In the genomic region with DNA sequence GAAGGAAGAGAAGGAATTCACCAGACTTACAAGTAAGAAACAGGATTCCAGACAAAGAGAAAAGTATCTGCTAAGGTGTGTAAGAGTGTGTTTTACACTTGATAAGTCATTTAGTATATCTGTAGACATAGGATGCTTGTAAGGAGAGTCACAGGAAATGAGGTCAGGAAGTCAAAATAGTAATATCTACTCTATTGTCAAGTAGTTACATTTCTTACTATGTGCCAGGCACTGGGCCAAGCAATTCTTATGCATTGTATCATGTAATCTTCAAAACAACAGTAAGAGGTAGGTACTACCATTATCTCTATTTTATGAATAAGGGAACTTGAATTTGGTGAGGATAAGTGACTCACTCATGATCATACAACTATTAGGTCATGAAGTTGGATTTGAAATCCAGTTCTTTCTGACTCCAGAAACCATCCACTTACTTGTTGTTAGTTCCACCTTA, we compare ENCODE assay signal across 16 cellular contexts.
A peak's percentile ranks its signal among the peaks of the same experiment; 100 is the strongest.
DNase-seq lines count a peak whose midpoint lies in the region; ATAC-seq and TF ChIP-seq lines count a peak whose summit lies in the region.
"Had no signal": no experiment of that assay in that cellular context is flagged by ENCODE, and none has a peak within 500 bp of the region (broad histone marks: within the 10 kb centered on the region; RNA-seq: fewer than 3 reads in every experiment).

No MANE protein-coding gene starts in this region.

- H3K36me3 ChIP-seq in PC-9 (ENCODE audit: low read depth), result no peaks in the 10 kb centered on the region
- no peaks in the 10 kb centered on the region for H3K36me3 ChIP-seq in H7 (replicated peaks; ENCODE audit: control insufficient read depth, insufficient read depth, low read length)

- TF ChIP-seq CTCF in PC-9 (conservative IDR thresholded peaks at IDR 0.05), result no peak

- H3K79me2 ChIP-seq in PC-9 (ENCODE audit: low read depth), result no peaks in the 10 kb centered on the region

- H3K9me3 Mint-ChIP-seq in activated naive CD4-positive, alpha-beta T cell treated with anti-CD3 and anti-CD28 coated beads for 36 hours, result no peaks in the 10 kb centered on the region
- H3K9me3 Mint-ChIP-seq in stimulated activated effector memory CD8-positive, alpha-beta T cell treated with anti-CD3 and anti-CD28 coated beads, Interleukin-12 subunit alpha, Interleukin-12 subunit beta, amount 100 ng/mL, for 72 hours, result no peaks in the 10 kb centered on the region
- H3K9me3 Mint-ChIP-seq: activated T-helper 2 cell treated with anti-CD3 and anti-CD28 coated beads, Interferon-gamma antibody, Interleukin-2, Interleukin-4, amounts not matched to agents 10 μg/mL and 5 μg/mL and 100 μg/mL, durations not matched to agents 14 hours and 24 hours and 36 hours had no signal

- peak; percentile 43 for DNase-seq in activated naive CD4-positive, alpha-beta T cell treated with anti-CD3 and anti-CD28 coated beads for 36 hours
- no peak for DNase-seq in activated naive CD4-positive, alpha-beta T cell treated with anti-CD3 and anti-CD28 coated beads, Interleukin-2, amount 50 U/mL, for 16 hours
- DNase-seq in PC-9 (peak; percentile 22 to 83), dermis blood vessel endothelial cell (peak; percentile 95), H7 (no peak)
- no peak for DNase-seq in stimulated activated effector memory CD8-positive, alpha-beta T cell treated with anti-CD3 and anti-CD28 coated beads, Interleukin-12 subunit alpha, Interleukin-12 subunit beta, amount 100 ng/mL, for 72 hours (ENCODE audit: low spot score in 2 of 2)
- DNase-seq: activated CD4-positive, alpha-beta T cell treated with anti-CD3 and anti-CD28 coated beads for 4 hours; DND-41; NCI-H1436 treated with DMSO at 0.1 percent for 48 hours; NCI-H526 treated with DMSO at 0.1 percent for 48 hours; stimulated activated CD4-positive, alpha-beta T cell treated with anti-CD3 and anti-CD28 coated beads, Interleukin-12 subunit alpha, Interleukin-12 subunit beta, amount 100 ng/mL, for 4 hours; trophoblast cell had no signal

- peaks cover 10% of the 10 kb centered on the region for H3K9me3 ChIP-seq in PC-9 (ENCODE audit: insufficient read depth, low read depth)

- H2AFZ ChIP-seq in PC-9, result no peak overlapping the region

- no peak overlapping the region for H3K4me3 Mint-ChIP-seq in activated naive CD4-positive, alpha-beta T cell treated with anti-CD3 and anti-CD28 coated beads for 36 hours
- H3K4me3 Mint-ChIP-seq in stimulated activated effector memory CD8-positive, alpha-beta T cell treated with anti-CD3 and anti-CD28 coated beads, Interleukin-12 subunit alpha, Interleukin-12 subunit beta, amount 100 ng/mL, for 72 hours, result no peak overlapping the region

- peaks cover 59% of the 10 kb centered on the region for H3K4me1 ChIP-seq in PC-9 (replicated peaks; ENCODE audit: insufficient read depth)

- no peak overlapping the region for H3K27ac Mint-ChIP-seq in activated naive CD4-positive, alpha-beta T cell treated with anti-CD3 and anti-CD28 coated beads for 36 hours
- no peak overlapping the region for H3K27ac Mint-ChIP-seq in stimulated activated effector memory CD8-positive, alpha-beta T cell treated with anti-CD3 and anti-CD28 coated beads, Interleukin-12 subunit alpha, Interleukin-12 subunit beta, amount 100 ng/mL, for 72 hours
- H3K27ac Mint-ChIP-seq: activated T-helper 2 cell treated with anti-CD3 and anti-CD28 coated beads, Interferon-gamma antibody, Interleukin-2, Interleukin-4, amounts not matched to agents 10 μg/mL and 5 μg/mL and 100 μg/mL, durations not matched to agents 14 hours and 24 hours and 36 hours had no signal

- H3K4me2 ChIP-seq in PC-9, result 0 out of 2 replicates have a peak overlapping the region, but pooled peaks have one; percentile 2

- peak; percentile 60 for ATAC-seq in stimulated activated effector memory CD8-positive, alpha-beta T cell treated with anti-CD3 and anti-CD28 coated beads, Interleukin-12 subunit alpha, Interleukin-12 subunit beta, amount 100 ng/mL, for 72 hours
- ATAC-seq in GM19023 (IDR thresholded peaks at IDR 0.05; ENCODE audit: unreplicated experiment), result no peak
- no peak for ATAC-seq in GM21515 (IDR thresholded peaks at IDR 0.05; ENCODE audit: unreplicated experiment)
- ATAC-seq: left lobe of liver had no signal

- intact Hi-C loops in activated naive CD4-positive, alpha-beta T cell treated with anti-CD3 and anti-CD28 coated beads for 36 hours (cut with micrococcal nuclease), result no loop called here
- intact Hi-C loops in PC-9 (cut with micrococcal nuclease; ENCODE audit: unreplicated experiment), result no loop called here

- no peaks in the 10 kb centered on the region for H3K27me3 Mint-ChIP-seq in activated naive CD4-positive, alpha-beta T cell treated with anti-CD3 and anti-CD28 coated beads for 36 hours (ENCODE audit: low read depth)

- peak overlapping the region; percentile 47 for H3K27ac ChIP-seq in PC-9

- CTCF ChIA-PET in activated naive CD4-positive, alpha-beta T cell treated with anti-CD3 and anti-CD28 coated beads for 36 hours (lab: Charles Lee), result interaction anchor here (0.9 kb wide), 1 partner anchor 13 kb away, joined by 3 read pairs; no protein-coding TSS in a partner anchor
- CTCF ChIA-PET in PC-9 (lab: Charles Lee), result no interaction called here

- H3K9me2 ChIP-seq in PC-9 (ENCODE audit: insufficient read depth), result no peaks in the 10 kb centered on the region

- no peaks in the 10 kb centered on the region for H4K20me1 ChIP-seq in PC-9 (ENCODE audit: insufficient read depth)

- H3F3A ChIP-seq in PC-9 (ENCODE audit: insufficient read depth, low read depth), result peaks cover 41% of the 10 kb centered on the region; the same call in 1 of the 2 replicates

- POLR2A ChIA-PET in PC-9 (lab: Charles Lee; ENCODE audit: unreplicated experiment), result interaction anchor here (0.6 kb wide), 1 partner anchor 86 kb away, joined by 22 read pairs; no protein-coding TSS in a partner anchor

- peaks cover 36% of the 10 kb centered on the region for H3K4me1 Mint-ChIP-seq in activated naive CD4-positive, alpha-beta T cell treated with anti-CD3 and anti-CD28 coated beads for 36 hours (ENCODE audit: low read depth)
- H3K4me1 Mint-ChIP-seq in stimulated activated effector memory CD8-positive, alpha-beta T cell treated with anti-CD3 and anti-CD28 coated beads, Interleukin-12 subunit alpha, Interleukin-12 subunit beta, amount 100 ng/mL, for 72 hours, result peaks cover 44% of the 10 kb centered on the region

- no peaks in the 10 kb centered on the region for H3K27me3 ChIP-seq in PC-9 (ENCODE audit: insufficient read depth, low read depth)
- H3K27me3 ChIP-seq in H7 (ENCODE audit: control insufficient read depth, insufficient read depth, low read length), result no peaks in the 10 kb centered on the region

- no peak overlapping the region for H3K4me3 ChIP-seq in PC-9
- no peak overlapping the region for H3K4me3 ChIP-seq in H7 (ENCODE audit: insufficient read depth, low read depth, low read length)

- H3K36me3 Mint-ChIP-seq in activated naive CD4-positive, alpha-beta T cell treated with anti-CD3 and anti-CD28 coated beads for 36 hours (ENCODE audit: low read depth), result peaks cover 4% of the 10 kb centered on the region
- H3K36me3 Mint-ChIP-seq in stimulated activated effector memory CD8-positive, alpha-beta T cell treated with anti-CD3 and anti-CD28 coated beads, Interleukin-12 subunit alpha, Interleukin-12 subunit beta, amount 100 ng/mL, for 72 hours, result peaks cover 15% of the 10 kb centered on the region

- no TSS peak for BruUV-seq in PC-9 (replicated peaks; lab: Mats Ljungman, UMichigan)

Comparison
In these comparisons a context has a peak if more than half of its experiments do, and no peak if none do; other contexts are left out.
1. DNase-seq: peak in activated naive CD4-positive, alpha-beta T cell treated with anti-CD3 and anti-CD28 coated beads for 36 hours (single experiment), PC-9 (2 of 2) and dermis blood vessel endothelial cell (single experiment); none in activated naive CD4-positive, alpha-beta T cell treated with anti-CD3 and anti-CD28 coated beads, Interleukin-2, amount 50 U/mL, for 16 hours (single experiment), stimulated activated effector memory CD8-positive, alpha-beta T cell treated with anti-CD3 and anti-CD28 coated beads, Interleukin-12 subunit alpha, Interleukin-12 subunit beta, amount 100 ng/mL, for 72 hours (0 of 2) and H7 (single experiment).